28 cellular contexts compared by ENCODE assay signal in the genomic region with DNA sequence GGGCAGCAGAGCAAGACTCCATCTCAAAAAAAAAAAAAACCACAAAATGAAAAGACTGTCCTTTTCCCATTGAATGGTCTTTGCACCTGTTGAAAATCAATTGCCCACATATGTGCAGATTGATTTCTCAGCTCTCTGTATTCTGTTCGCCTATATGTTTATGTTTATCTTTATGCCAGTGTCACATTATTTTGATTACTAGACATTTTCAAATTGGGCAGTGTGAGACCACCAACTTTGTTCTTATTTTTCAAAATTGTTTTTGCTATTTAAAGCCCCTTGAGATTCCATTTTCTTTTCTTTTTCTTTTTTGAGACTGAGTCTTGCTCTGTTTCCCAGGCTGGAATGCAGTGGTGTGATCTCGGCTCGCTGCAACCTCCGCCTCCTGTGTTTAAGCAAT.
"Had no signal": no experiment of that assay in that cellular context is flagged by ENCODE, and none has a peak within 500 bp of the region (broad histone marks: within the 10 kb centered on the region; RNA-seq: fewer than 3 reads in every experiment).

No MANE protein-coding gene starts in this region.

- H3K27me3 ChIP-seq: ascending aorta, brain microvascular endothelial cell, esophagus muscularis mucosa, foreskin keratinocyte, gastrocnemius medialis, heart left ventricle had no signal

- H3K9me3 Mint-ChIP-seq: activated CD4-positive, alpha-beta memory T cell treated with anti-CD3 and anti-CD28 coated beads, Interleukin-2, amount 10 ng/mL, durations not matched to agents 7 days and 5 days; activated T-helper 17 cell treated with anti-CD3 and anti-CD28 coated beads, Interleukin-2, amount 50 U/mL, for 72 hours; effector memory CD8-positive, alpha-beta T cell had no signal

- H3K4me1 ChIP-seq: ascending aorta, foreskin keratinocyte, gastrocnemius medialis had no signal

- H3K4me3 Mint-ChIP-seq: activated CD4-positive, alpha-beta memory T cell treated with anti-CD3 and anti-CD28 coated beads, Interleukin-2, amount 10 ng/mL, durations not matched to agents 7 days and 5 days; activated CD4-positive, alpha-beta T cell treated with anti-CD3 and anti-CD28 coated beads, Interleukin-2, amount 10 ng/mL, durations not matched to agents 7 days and 5 days; activated naive CD8-positive, alpha-beta T cell treated with anti-CD3 and anti-CD28 coated beads, Interleukin-2, amount 10 ng/mL, durations not matched to agents 7 days and 5 days; activated T-cell treated with anti-CD3 and anti-CD28 coated beads, Interleukin-2, amount 50 U/mL, for 4 hours; activated T-helper 17 cell treated with anti-CD3 and anti-CD28 coated beads, Interleukin-2, amount 50 U/mL, for 72 hours had no signal

- H3K27ac Mint-ChIP-seq: activated CD4-positive, alpha-beta memory T cell treated with anti-CD3 and anti-CD28 coated beads, Interleukin-2, amount 10 ng/mL, durations not matched to agents 7 days and 5 days; activated CD4-positive, alpha-beta T cell treated with anti-CD3 and anti-CD28 coated beads, Interleukin-2, amount 10 ng/mL, durations not matched to agents 7 days and 5 days; activated naive CD8-positive, alpha-beta T cell treated with anti-CD3 and anti-CD28 coated beads, Interleukin-2, amount 10 ng/mL, durations not matched to agents 7 days and 5 days; activated T-helper 17 cell treated with anti-CD3 and anti-CD28 coated beads, Interleukin-2, amount 50 U/mL, for 72 hours; effector memory CD8-positive, alpha-beta T cell had no signal

- H3K27me3 Mint-ChIP-seq: activated CD4-positive, alpha-beta memory T cell treated with anti-CD3 and anti-CD28 coated beads, Interleukin-2, amount 10 ng/mL, durations not matched to agents 7 days and 5 days; activated CD4-positive, alpha-beta T cell treated with anti-CD3 and anti-CD28 coated beads, Interleukin-2, amount 10 ng/mL, durations not matched to agents 7 days and 5 days; activated naive CD8-positive, alpha-beta T cell treated with anti-CD3 and anti-CD28 coated beads, Interleukin-2, amount 10 ng/mL, durations not matched to agents 7 days and 5 days; activated T-helper 17 cell treated with anti-CD3 and anti-CD28 coated beads, Interleukin-2, amount 50 U/mL, for 72 hours; effector memory CD8-positive, alpha-beta T cell had no signal

- ATAC-seq: activated T-cell treated with anti-CD3 and anti-CD28 coated beads, Interleukin-2, amount 50 U/mL, for 4 hours; activated T-helper 17 cell treated with anti-CD3 and anti-CD28 coated beads, Interleukin-2, amount 50 U/mL, for 72 hours; effector memory CD8-positive, alpha-beta T cell; foreskin keratinocyte; gastrocnemius medialis; heart left ventricle had no signal

- H3K36me3 ChIP-seq: ascending aorta, brain microvascular endothelial cell, gastrocnemius medialis had no signal

- DNase-seq: activated CD4-positive, alpha-beta memory T cell treated with anti-CD3 and anti-CD28 coated beads, Interleukin-2, amount 10 ng/mL, durations not matched to agents 7 days and 5 days; activated CD4-positive, alpha-beta T cell treated with anti-CD3 and anti-CD28 coated beads for 1 hour; activated CD4-positive, alpha-beta T cell treated with anti-CD3 and anti-CD28 coated beads for 4 hours; activated CD4-positive, alpha-beta T cell treated with anti-CD3 and anti-CD28 coated beads, Interleukin-2, amount 10 ng/mL, durations not matched to agents 7 days and 5 days; activated CD4-positive, alpha-beta T cell treated with anti-CD3 and anti-CD28 coated beads, Interleukin-2, amount 50 U/mL, for 4 hours; activated CD8-positive, alpha-beta memory T cell treated with anti-CD3 and anti-CD28 coated beads for 24 hours; activated effector memory CD4-positive, alpha-beta T cell treated with Interleukin-2 at 50 U/mL for 16 hours; activated gamma-delta T cell treated with Interleukin-2 at 50 U/mL for 16 hours; activated naive CD4-positive, alpha-beta T cell treated with anti-CD3 and anti-CD28 coated beads, Interleukin-2, amount 50 U/mL, for 16 hours; activated naive CD4-positive, alpha-beta T cell treated with Interleukin-2 at 50 U/mL for 16 hours; activated naive CD8-positive, alpha-beta T cell treated with anti-CD3 and anti-CD28 coated beads, Interleukin-2, amount 10 ng/mL, durations not matched to agents 7 days and 5 days; activated T-cell treated with anti-CD3 and anti-CD28 coated beads, Interleukin-2, amount 50 U/mL, for 4 hours; brain microvascular endothelial cell; cortex of kidney; dermis blood vessel endothelial cell; effector CD4-positive, alpha-beta T cell; effector memory CD8-positive, alpha-beta T cell; erythroblast; foreskin keratinocyte; gastrocnemius medialis; glutamatergic neuron; heart left ventricle; T-helper 2 cell had no signal

- H3K27ac ChIP-seq: ascending aorta, brain microvascular endothelial cell, esophagus muscularis mucosa, foreskin keratinocyte, gastrocnemius medialis, heart left ventricle had no signal

- H3K9me3 ChIP-seq: gastrocnemius medialis had no signal

- H3K4me3 ChIP-seq: ascending aorta, esophagus muscularis mucosa, gastrocnemius medialis, heart left ventricle had no signal

- FAIRE-seq: bronchial epithelial cell, colon had no signal
